ENCODE assay signal across 2 cellular contexts in the genomic region with DNA sequence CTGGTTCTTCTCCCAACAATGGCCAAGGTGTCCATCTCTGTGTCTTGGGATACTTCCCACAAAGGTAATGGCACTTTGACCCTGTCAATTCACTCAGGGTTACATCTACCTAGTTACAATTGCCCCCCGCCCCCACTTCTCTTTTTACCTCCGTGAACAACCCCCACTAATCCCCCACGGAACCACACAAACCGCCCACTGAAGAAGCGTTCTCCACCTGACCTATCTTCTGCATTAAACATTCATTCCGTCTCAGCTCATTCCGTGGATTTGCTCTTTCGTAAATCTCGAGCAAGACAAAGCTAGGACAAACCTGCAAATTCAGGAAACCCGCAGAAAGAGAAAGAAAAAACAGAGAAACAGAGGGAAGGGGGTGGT.
TF ChIP-seq lines count a peak whose summit lies in the region.

No MANE protein-coding gene starts in this region.

TF ChIP-seq in SK-N-SH, 30 proteins besides CTCF, POLR2A, EP300 and RAD21 (continued from another document):
- TF ChIP-seq SMC3 (IDR thresholded peaks at IDR 0.05; ENCODE audit: low read depth, low read length) (no peak), GABPA (IDR thresholded peaks at IDR 0.05; ENCODE audit: low read depth) (no peak), TCF12 (IDR thresholded peaks at IDR 0.05) (no peak), YY1 (IDR thresholded peaks at IDR 0.05; ENCODE audit: low read depth) (no peak), ELF1 (IDR thresholded peaks at IDR 0.05) (no peak), POLR2AphosphoS5 (IDR thresholded peaks at IDR 0.05; ENCODE audit: low read depth, low read length) (no peak), EZH2phosphoT487 (IDR thresholded peaks at IDR 0.05; ENCODE audit: borderline replicate concordance, low read depth) (no peak), MEF2A (IDR thresholded peaks at IDR 0.05; ENCODE audit: borderline replicate concordance, low read depth) (no peak)
- TF ChIP-seq, protein P1, sequence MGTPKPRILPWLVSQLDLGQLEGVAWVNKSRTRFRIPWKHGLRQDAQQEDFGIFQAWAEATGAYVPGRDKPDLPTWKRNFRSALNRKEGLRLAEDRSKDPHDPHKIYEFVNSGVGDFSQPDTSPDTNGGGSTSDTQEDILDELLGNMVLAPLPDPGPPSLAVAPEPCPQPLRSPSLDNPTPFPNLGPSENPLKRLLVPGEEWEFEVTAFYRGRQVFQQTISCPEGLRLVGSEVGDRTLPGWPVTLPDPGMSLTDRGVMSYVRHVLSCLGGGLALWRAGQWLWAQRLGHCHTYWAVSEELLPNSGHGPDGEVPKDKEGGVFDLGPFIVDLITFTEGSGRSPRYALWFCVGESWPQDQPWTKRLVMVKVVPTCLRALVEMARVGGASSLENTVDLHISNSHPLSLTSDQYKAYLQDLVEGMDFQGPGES (IDR thresholded peaks at IDR 0.05; ENCODE audit: low read depth, low read length), result no peak
- TF ChIP-seq, protein P2, sequence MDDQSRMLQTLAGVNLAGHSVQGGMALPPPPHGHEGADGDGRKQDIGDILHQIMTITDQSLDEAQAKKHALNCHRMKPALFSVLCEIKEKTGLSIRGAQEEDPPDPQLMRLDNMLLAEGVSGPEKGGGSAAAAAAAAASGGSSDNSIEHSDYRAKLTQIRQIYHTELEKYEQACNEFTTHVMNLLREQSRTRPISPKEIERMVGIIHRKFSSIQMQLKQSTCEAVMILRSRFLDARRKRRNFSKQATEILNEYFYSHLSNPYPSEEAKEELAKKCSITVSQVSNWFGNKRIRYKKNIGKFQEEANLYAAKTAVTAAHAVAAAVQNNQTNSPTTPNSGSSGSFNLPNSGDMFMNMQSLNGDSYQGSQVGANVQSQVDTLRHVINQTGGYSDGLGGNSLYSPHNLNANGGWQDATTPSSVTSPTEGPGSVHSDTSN (IDR thresholded peaks at IDR 0.05), result no peak
- TF ChIP-seq, protein P3, sequence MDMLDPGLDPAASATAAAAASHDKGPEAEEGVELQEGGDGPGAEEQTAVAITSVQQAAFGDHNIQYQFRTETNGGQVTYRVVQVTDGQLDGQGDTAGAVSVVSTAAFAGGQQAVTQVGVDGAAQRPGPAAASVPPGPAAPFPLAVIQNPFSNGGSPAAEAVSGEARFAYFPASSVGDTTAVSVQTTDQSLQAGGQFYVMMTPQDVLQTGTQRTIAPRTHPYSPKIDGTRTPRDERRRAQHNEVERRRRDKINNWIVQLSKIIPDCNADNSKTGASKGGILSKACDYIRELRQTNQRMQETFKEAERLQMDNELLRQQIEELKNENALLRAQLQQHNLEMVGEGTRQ (IDR thresholded peaks at IDR 0.05; ENCODE audit: borderline replicate concordance, low read depth, low read length), result no peak

TF ChIP-seq in SK-N-SH treated with all-trans-retinoic acid at 6 μM for 48 hours, 23 proteins besides CTCF, POLR2A, EP300 and RAD21 (continued from another document):
- TF ChIP-seq, protein P4, sequence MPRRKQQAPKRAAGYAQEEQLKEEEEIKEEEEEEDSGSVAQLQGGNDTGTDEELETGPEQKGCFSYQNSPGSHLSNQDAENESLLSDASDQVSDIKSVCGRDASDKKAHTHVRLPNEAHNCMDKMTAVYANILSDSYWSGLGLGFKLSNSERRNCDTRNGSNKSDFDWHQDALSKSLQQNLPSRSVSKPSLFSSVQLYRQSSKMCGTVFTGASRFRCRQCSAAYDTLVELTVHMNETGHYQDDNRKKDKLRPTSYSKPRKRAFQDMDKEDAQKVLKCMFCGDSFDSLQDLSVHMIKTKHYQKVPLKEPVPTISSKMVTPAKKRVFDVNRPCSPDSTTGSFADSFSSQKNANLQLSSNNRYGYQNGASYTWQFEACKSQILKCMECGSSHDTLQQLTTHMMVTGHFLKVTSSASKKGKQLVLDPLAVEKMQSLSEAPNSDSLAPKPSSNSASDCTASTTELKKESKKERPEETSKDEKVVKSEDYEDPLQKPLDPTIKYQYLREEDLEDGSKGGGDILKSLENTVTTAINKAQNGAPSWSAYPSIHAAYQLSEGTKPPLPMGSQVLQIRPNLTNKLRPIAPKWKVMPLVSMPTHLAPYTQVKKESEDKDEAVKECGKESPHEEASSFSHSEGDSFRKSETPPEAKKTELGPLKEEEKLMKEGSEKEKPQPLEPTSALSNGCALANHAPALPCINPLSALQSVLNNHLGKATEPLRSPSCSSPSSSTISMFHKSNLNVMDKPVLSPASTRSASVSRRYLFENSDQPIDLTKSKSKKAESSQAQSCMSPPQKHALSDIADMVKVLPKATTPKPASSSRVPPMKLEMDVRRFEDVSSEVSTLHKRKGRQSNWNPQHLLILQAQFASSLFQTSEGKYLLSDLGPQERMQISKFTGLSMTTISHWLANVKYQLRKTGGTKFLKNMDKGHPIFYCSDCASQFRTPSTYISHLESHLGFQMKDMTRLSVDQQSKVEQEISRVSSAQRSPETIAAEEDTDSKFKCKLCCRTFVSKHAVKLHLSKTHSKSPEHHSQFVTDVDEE (CRISPR knock-in tag; IDR thresholded peaks at IDR 0.05), result no peak
- no peak for TF ChIP-seq ZFP3 (CRISPR knock-in tag; IDR thresholded peaks at IDR 0.05)
- no peak for TF ChIP-seq ARNTL (CRISPR knock-in tag; IDR thresholded peaks at IDR 0.05; ENCODE audit: borderline replicate concordance, low read depth)
- TF ChIP-seq TCF4 (CRISPR knock-in tag; IDR thresholded peaks at IDR 0.05; ENCODE audit: borderline replicate concordance), result no peak
- TF ChIP-seq, protein P5, sequence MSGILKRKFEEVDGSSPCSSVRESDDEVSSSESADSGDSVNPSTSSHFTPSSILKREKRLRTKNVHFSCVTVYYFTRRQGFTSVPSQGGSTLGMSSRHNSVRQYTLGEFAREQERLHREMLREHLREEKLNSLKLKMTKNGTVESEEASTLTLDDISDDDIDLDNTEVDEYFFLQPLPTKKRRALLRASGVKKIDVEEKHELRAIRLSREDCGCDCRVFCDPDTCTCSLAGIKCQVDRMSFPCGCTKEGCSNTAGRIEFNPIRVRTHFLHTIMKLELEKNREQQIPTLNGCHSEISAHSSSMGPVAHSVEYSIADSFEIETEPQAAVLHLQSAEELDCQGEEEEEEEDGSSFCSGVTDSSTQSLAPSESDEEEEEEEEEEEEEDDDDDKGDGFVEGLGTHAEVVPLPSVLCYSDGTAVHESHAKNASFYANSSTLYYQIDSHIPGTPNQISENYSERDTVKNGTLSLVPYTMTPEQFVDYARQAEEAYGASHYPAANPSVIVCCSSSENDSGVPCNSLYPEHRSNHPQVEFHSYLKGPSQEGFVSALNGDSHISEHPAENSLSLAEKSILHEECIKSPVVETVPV (CRISPR knock-in tag; IDR thresholded peaks at IDR 0.05), result no peak
- no peak for TF ChIP-seq PPARA (CRISPR knock-in tag; IDR thresholded peaks at IDR 0.05; ENCODE audit: borderline replicate concordance)
- TF ChIP-seq ZC3H10 (CRISPR knock-in tag; IDR thresholded peaks at IDR 0.05), result no peak
- TF ChIP-seq, protein P6, sequence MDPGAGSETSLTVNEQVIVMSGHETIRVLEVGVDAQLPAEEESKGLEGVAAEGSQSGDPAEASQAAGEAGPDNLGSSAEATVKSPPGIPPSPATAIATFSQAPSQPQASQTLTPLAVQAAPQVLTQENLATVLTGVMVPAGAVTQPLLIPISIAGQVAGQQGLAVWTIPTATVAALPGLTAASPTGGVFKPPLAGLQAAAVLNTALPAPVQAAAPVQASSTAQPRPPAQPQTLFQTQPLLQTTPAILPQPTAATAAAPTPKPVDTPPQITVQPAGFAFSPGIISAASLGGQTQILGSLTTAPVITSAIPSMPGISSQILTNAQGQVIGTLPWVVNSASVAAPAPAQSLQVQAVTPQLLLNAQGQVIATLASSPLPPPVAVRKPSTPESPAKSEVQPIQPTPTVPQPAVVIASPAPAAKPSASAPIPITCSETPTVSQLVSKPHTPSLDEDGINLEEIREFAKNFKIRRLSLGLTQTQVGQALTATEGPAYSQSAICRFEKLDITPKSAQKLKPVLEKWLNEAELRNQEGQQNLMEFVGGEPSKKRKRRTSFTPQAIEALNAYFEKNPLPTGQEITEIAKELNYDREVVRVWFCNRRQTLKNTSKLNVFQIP (CRISPR knock-in tag; IDR thresholded peaks at IDR 0.05; ENCODE audit: borderline replicate concordance, low read depth), result no peak
- TF ChIP-seq RARB (CRISPR knock-in tag; IDR thresholded peaks at IDR 0.05), result no peak
